In the genomic region with DNA sequence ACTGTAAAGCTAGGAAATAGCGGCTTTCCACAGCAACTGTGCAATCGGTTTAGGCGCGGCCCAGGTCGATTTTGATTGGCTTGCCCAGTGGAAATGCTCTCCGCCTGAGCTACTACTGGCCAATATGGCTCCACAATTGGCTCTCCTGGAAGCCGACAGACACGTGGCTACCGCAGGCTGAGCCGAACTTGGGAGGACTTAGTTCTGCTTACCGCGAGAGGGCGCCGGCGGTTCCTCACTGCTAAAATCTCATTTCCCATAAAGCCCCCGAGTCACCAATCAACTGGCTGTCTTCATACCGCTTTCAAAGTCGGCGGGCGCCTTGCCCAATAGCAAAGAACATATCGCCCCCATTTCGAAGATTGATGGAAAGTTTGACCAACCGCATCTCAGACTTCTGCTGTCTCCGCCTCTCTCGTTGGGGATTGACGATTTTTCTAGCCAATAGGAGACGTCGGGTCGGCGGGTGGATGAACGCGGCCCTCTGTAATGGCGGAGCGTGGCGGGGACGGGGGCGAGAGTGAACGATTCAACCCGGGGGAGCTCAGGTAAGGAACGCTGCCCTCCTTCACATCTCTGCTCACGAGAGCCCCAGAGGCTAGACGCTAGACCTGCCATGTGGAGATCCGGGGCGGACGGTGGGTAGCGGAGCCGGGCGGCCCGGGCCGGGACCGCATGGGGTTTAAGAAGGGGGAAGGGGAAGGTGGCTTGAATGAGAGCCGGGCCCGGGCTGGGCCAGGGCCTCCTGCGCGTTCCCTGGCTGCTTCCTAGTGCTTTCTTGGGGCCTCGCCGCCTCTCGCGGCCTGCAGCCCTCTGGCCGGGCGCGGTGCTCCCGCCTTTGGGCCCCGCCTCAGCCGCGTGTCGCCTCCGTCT, we compare ENCODE assay signal across 8 cellular contexts. TPM values are rescaled to one million over a fixed set of nuclear protein-coding genes. Genes with fewer than 3 reads are reported as not detected.
DNase-seq lines count a peak whose midpoint lies in the region; ATAC-seq, FAIRE-seq and TF ChIP-seq lines count a peak whose summit lies in the region.

TCERG1 (plus strand) TSS at position 473 of the 873 bp plus-strand sequence; CDS start at position 490, 17 bp downstream.

- FAIRE-seq in GM12891 (lab: Jason Lieb, UNC) (peak; percentile 92), urothelium cell line (lab: Jason Lieb, UNC) (peak; percentile 23)

- DNase-seq in GM12891 (ENCODE audit: insufficient read length, low spot score) = peak; percentile 62
- peak; percentile 98 for DNase-seq in NCI-H146 (lab: John Stamatoyannopoulos, UW)
- peak; percentile 100 for DNase-seq in amniotic stem cell (lab: John Stamatoyannopoulos, UW)
- peak; percentile 99 for DNase-seq in left ventricle myocardium inferior
- peak; percentile 100 for DNase-seq in prostate gland (ENCODE audit: low spot score)
- peak; percentile 93 for DNase-seq in urothelium cell line (ENCODE audit: low spot score)

- no peaks in the 10 kb centered on the region for H3K36me3 ChIP-seq in left ventricle myocardium inferior
- no peaks in the 10 kb centered on the region for H3K36me3 ChIP-seq in prostate gland

- H3K4me3 ChIP-seq in left ventricle myocardium inferior = peak within 1 kb of the TSS; percentile 82
- peak within 1 kb of the TSS; percentile 93 to 97 for H3K4me3 ChIP-seq in prostate gland

- TF ChIP-seq CTCF in left ventricle myocardium inferior (IDR thresholded peaks at IDR 0.05; ENCODE audit: borderline replicate concordance) (peak; percentile 75), prostate gland (IDR thresholded peaks at IDR 0.05) (peak; percentile 76 to 94 (median 90))

- H3K27ac ChIP-seq in left ventricle myocardium inferior (replicated peaks) = peak within 1 kb of the TSS; percentile 88
- peak within 1 kb of the TSS; percentile 78 to 87 for H3K27ac ChIP-seq in prostate gland

- intact Hi-C loops in T-helper 1 cell treated with Interleukin-12 subunit alpha and Interleukin-12 subunit beta and Interleukin-4 antibody, amounts not matched to agents 30 ng/mL and 1 ng/mL, for 36 hours (cut with micrococcal nuclease) = loop anchor here (1.0 to 5.0 kb wide), 7 partner anchors 156 to 1936 kb away; partner anchors contain the start of genes FBXO38, LARS1 and RBM27
- intact Hi-C loops in left ventricle myocardium inferior (cut with micrococcal nuclease) = no loop called here
- intact Hi-C loops in prostate gland (cut with DNase I) = loop anchor here (5.0 to 10.0 kb wide), 2 partner anchors 242 to 265 kb away; partner anchors contain the start of genes LARS1 and RBM27

- TF ChIP-seq POLR2A in GM12891 (IDR thresholded peaks at IDR 0.05; ENCODE audit: low read depth, low read length) (peak; percentile 80), prostate gland (IDR thresholded peaks at IDR 0.05) (peak; percentile 28)

- peak; percentile 95 for ATAC-seq in HG02852 (IDR thresholded peaks at IDR 0.05; ENCODE audit: unreplicated experiment)

- H3K4me1 ChIP-seq in left ventricle myocardium inferior (peaks cover 43% of the 10 kb centered on the region), prostate gland (replicated peaks) (no peaks in the 10 kb centered on the region)

- H3K9me3 ChIP-seq in left ventricle myocardium inferior (replicated peaks) (no peaks in the 10 kb centered on the region), prostate gland (no peaks in the 10 kb centered on the region)

- H3K27me3 ChIP-seq in left ventricle myocardium inferior (ENCODE audit: low read depth) (no peaks in the 10 kb centered on the region), prostate gland (replicated peaks; ENCODE audit: insufficient read depth) (no peaks in the 10 kb centered on the region)

- 2% methylated on average over 57 of the region's 68 CpGs for WGBS in prostate gland

TF ChIP-seq in GM12891, 5 proteins besides CTCF, POLR2A, EP300 and RAD21:
- TF ChIP-seq TAF1 (IDR thresholded peaks at IDR 0.05; ENCODE audit: low read depth, low read length) (peak; percentile 90), POLR2AphosphoS5 (IDR thresholded peaks at IDR 0.05; ENCODE audit: low read depth, low read length) (peak; percentile 88), PAX5 (IDR thresholded peaks at IDR 0.05; ENCODE audit: insufficient read depth, low read length, severe bottlenecking) (no peak), POU2F2 (IDR thresholded peaks at IDR 0.05; ENCODE audit: low read depth, low read length) (no peak; the same call in 1 of the 2 replicates), SPI1 (IDR thresholded peaks at IDR 0.05; ENCODE audit: low read depth, low read length) (peak; percentile 47)

RNA-seq across cellular contexts. Expression of gene TCERG1, which starts in this region (rescaled TPM):
- polyA plus RNA-seq in GM12891 (2012; ENCODE audit: low read depth, missing spikeins) = 36.9 TPM
- 93.3 and 105 TPM in 2 replicates for total RNA-seq in T-helper 1 cell treated with Interleukin-12 subunit alpha and Interleukin-12 subunit beta and Interleukin-4 antibody, amounts not matched to agents 30 ng/mL and 1 ng/mL, for 36 hours
- total RNA-seq in left ventricle myocardium inferior (20.1 TPM), prostate gland (10 to 100 TPM; 41.4 to 83.0 TPM)

Comparison
In these comparisons a context has a peak if more than half of its experiments do, and no peak if none do; other contexts are left out.
1. Peak in every context shown above with its lines: DNase-seq, ATAC-seq, H3K4me3 ChIP-seq and H3K27ac ChIP-seq.